ENCODE assay signal across 3 cellular contexts in the genomic region with DNA sequence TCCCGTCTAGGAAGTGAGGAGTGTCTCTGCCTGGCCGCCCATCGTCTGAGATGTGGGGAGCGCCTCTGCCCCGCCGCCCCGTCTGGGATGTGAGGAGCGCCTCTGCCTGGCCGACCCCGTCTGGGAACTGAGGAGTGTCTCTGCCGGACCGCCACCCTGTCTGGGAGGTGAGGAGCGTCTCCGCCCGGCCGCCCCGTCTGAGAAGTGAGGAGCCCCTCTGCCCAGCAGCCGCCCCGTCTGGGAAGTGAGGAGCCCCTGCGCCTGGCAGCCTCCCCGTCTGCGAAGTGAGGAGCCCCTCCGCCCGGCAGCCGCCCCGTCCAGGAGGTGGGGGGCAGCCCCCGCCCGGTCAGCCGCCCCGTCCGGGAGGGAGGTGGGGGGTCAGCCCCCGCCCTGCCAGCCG. TPM values are rescaled to one million over a fixed set of nuclear protein-coding genes. Genes with fewer than 3 reads are reported as not detected.
DNase-seq lines count a peak whose midpoint lies in the region; TF ChIP-seq lines count a peak whose summit lies in the region.
"Not testable (repeated sequence)": the region's sequence is repeated elsewhere in the genome, so short reads cannot be mapped to it uniquely, and the experiment has no call there.
"Had no signal": no experiment of that assay in that cellular context is flagged by ENCODE, and none has a peak within 500 bp of the region (broad histone marks: within the 10 kb centered on the region; RNA-seq: fewer than 3 reads in every experiment).

No MANE protein-coding gene starts in this region.

- H3K4me3 ChIP-seq in sigmoid colon = not testable (repeated sequence)

- H3K36me3 ChIP-seq in sigmoid colon = not testable (repeated sequence)

- intact Hi-C loops in sigmoid colon (cut with DNase I) = not testable (repeated sequence)

- not testable (repeated sequence) for H3K4me1 ChIP-seq in sigmoid colon

- peak; percentile 57 for DNase-seq in sigmoid colon

- TF ChIP-seq CTCF in sigmoid colon (IDR thresholded peaks at IDR 0.05) = not testable (repeated sequence)

- TF ChIP-seq EP300 in sigmoid colon (IDR thresholded peaks at IDR 0.05) = not testable (repeated sequence)

- not testable (repeated sequence) for TF ChIP-seq POLR2A in sigmoid colon (IDR thresholded peaks at IDR 0.05)

- WGBS in sigmoid colon, 2 donors = 96 to 98% methylated on average over 33 of the region's 33 CpGs

- H3K27ac ChIP-seq in sigmoid colon = not testable (repeated sequence)

- H3K27me3 ChIP-seq in sigmoid colon = not testable (repeated sequence)

- not testable (repeated sequence) for H3K9me3 ChIP-seq in sigmoid colon

RNA-seq across cellular contexts. Expression of a gene that starts 52.3 kb away (rescaled TPM):
- total RNA-seq in sigmoid colon = 1 to 10 TPM in 1 of 4 donors, under 1 TPM in 3; 0.55 to 1.1 (median 0.85) TPM
- 1 to 10 TPM in 1 of 3 donors, not detected in 2; 7.5 TPM for polyA plus RNA-seq in sigmoid colon
- total RNA-seq: A172 had no signal
- polyA plus RNA-seq: AG04450 had no signal
